In genomic region chr20:42846784-42847490, GRCh38 we compare ENCODE assay signal across 18 cellular contexts.
"Had no signal": no experiment of that assay in that cellular context is flagged by ENCODE, and none has a peak within 500 bp of the region (broad histone marks: within the 10 kb centered on the region; RNA-seq: fewer than 3 reads in every experiment).

No MANE protein-coding gene starts in this region.

- H3K4me1 ChIP-seq: heart left ventricle, right lobe of liver, tibial artery, upper lobe of left lung, uterus had no signal

- H3K36me3 ChIP-seq: heart left ventricle, neutrophil, right lobe of liver, tibial artery, upper lobe of left lung, uterus had no signal

- H3K27me3 ChIP-seq: heart left ventricle, neutrophil, right lobe of liver, tibial artery, uterus had no signal

- H3K4me3 ChIP-seq: heart left ventricle, lung, mucosa of descending colon, right lobe of liver, tibial artery, upper lobe of left lung, uterus had no signal

- H3K27ac ChIP-seq: heart left ventricle, neutrophil, right lobe of liver, tibial artery, upper lobe of left lung, uterus had no signal

- DNase-seq: erythroblast; foreskin melanocyte; heart left ventricle; left colon; left ventricle myocardium superior; mucosa of descending colon; naive thymus-derived CD8-positive, alpha-beta T cell; posterior cingulate gyrus; right lobe of liver; stimulated activated CD4-positive, alpha-beta T cell treated with anti-CD3 and anti-CD28 coated beads, Interleukin-4, amount 100 ng/mL, for 1 hour; stimulated activated CD8-positive, alpha-beta memory T cell treated with anti-CD3 and anti-CD28 coated beads, Interleukin-4, amount 100 ng/mL, for 48 hours; stimulated activated naive CD8-positive, alpha-beta T cell treated with anti-CD3 and anti-CD28 coated beads, Interleukin-15, Interleukin-2, amounts not matched to agents 100 U/mL and 50 U/mL, for 24 hours; tibial artery; upper lobe of left lung; uterus had no signal

- ATAC-seq: heart left ventricle; left colon; left ventricle myocardium superior; mucosa of descending colon; naive thymus-derived CD8-positive, alpha-beta T cell; right lobe of liver; stimulated activated effector memory CD8-positive, alpha-beta T cell treated with anti-CD3 and anti-CD28 coated beads, Interleukin-12 subunit alpha, Interleukin-12 subunit beta, amount 100 ng/mL, for 72 hours; stimulated activated naive CD8-positive, alpha-beta T cell treated with anti-CD3 and anti-CD28 coated beads, Interleukin-15, Interleukin-2, amounts not matched to agents 100 U/mL and 50 U/mL, for 24 hours had no signal
